8 cellular contexts compared by ENCODE assay signal in genomic region chr1:235503333-235504121, GRCh38. TPM values are rescaled to one million over a fixed set of nuclear protein-coding genes. Genes with fewer than 3 reads are reported as not detected.
A peak's percentile ranks its signal among the peaks of the same experiment; 100 is the strongest.
DNase-seq lines count a peak whose midpoint lies in the region; ATAC-seq and TF ChIP-seq lines count a peak whose summit lies in the region.

No MANE protein-coding gene starts in this region.

- no peaks in the 10 kb centered on the region for H3K4me1 ChIP-seq in BE2C
- peaks cover 10% of the 10 kb centered on the region for H3K4me1 ChIP-seq in adipocyte (ENCODE audit: control insufficient read depth, insufficient read depth, low read length)
- H3K4me1 ChIP-seq in parathyroid adenoma = peaks cover 5% of the 10 kb centered on the region

- peak; percentile 15 for ATAC-seq in GM18511 (IDR thresholded peaks at IDR 0.05; ENCODE audit: unreplicated experiment)
- ATAC-seq in HG03139 (IDR thresholded peaks at IDR 0.05; ENCODE audit: unreplicated experiment) = peak; percentile 9
- peak; percentile 1 to 17 for ATAC-seq in left cardiac atrium

- intact Hi-C loops in left cardiac atrium (cut with DNase I) = no loop called here

- H3K4me2 ChIP-seq in parathyroid adenoma (ENCODE audit: low read length) = peak overlapping the region; percentile 86

- no peak for TF ChIP-seq CTCF in BE2C (IDR thresholded peaks at IDR 0.05; ENCODE audit: low read depth, low read length)
- no peak for TF ChIP-seq CTCF in parathyroid adenoma (IDR thresholded peaks at IDR 0.05)

- H3K27me3 ChIP-seq in BE2C = no peaks in the 10 kb centered on the region
- no peaks in the 10 kb centered on the region for H3K27me3 ChIP-seq in adipocyte (replicated peaks; ENCODE audit: control insufficient read depth, insufficient read depth, low read length)
- H3K27me3 ChIP-seq in parathyroid adenoma (ENCODE audit: control insufficient read depth, insufficient read depth, low read length) = no peaks in the 10 kb centered on the region

- H3K9me3 ChIP-seq in BE2C (no peaks in the 10 kb centered on the region), adipocyte (ENCODE audit: control insufficient read depth, low read length) (no peaks in the 10 kb centered on the region), parathyroid adenoma (ENCODE audit: control insufficient read depth, low read length) (no peaks in the 10 kb centered on the region)

- H3K4me3 ChIP-seq in BE2C (ENCODE audit: low read depth, low read length) (peak overlapping the region; percentile 65), adipocyte (ENCODE audit: low read length) (peak overlapping the region; percentile 86), parathyroid adenoma (ENCODE audit: low read depth, low read length) (peak overlapping the region; percentile 77)

- peak overlapping the region; percentile 40 for H2AFZ ChIP-seq in parathyroid adenoma

- H3K9ac ChIP-seq in adipocyte (ENCODE audit: low read length) (peak overlapping the region; percentile 85), parathyroid adenoma (no peak overlapping the region)

- H3K36me3 ChIP-seq in BE2C = no peaks in the 10 kb centered on the region
- H3K36me3 ChIP-seq in adipocyte (ENCODE audit: control insufficient read depth, insufficient read depth, low read length, severe bottlenecking) = no peaks in the 10 kb centered on the region
- H3K36me3 ChIP-seq in parathyroid adenoma (ENCODE audit: control insufficient read depth, insufficient read depth, low read length) = no peaks in the 10 kb centered on the region

- no peaks in the 10 kb centered on the region for H3K79me2 ChIP-seq in parathyroid adenoma

- peak overlapping the region; percentile 62 for H3K27ac ChIP-seq in parathyroid adenoma

- DNase-seq in BE2C = peak; percentile 61
- DNase-seq in NCI-H774 (lab: John Stamatoyannopoulos, UW) = peak; percentile 58
- DNase-seq in adipocyte (ENCODE audit: low read depth) = peak; percentile 79
- DNase-seq in left cardiac atrium = peak; percentile 72
- no peak for DNase-seq in KG1 (lab: John Stamatoyannopoulos, UW)

RNA-seq across cellular contexts. Expression of gene B3GALNT2, which starts 0.7 kb away (rescaled TPM):
- 11.5 TPM for polyA plus RNA-seq in BE2C (2012; ENCODE audit: insufficient read depth, insufficient read length, low read depth)
- 10 to 100 TPM; 19.9 to 23.0 TPM for total RNA-seq in left cardiac atrium
